23 cellular contexts compared by ENCODE assay signal in the genomic region with DNA sequence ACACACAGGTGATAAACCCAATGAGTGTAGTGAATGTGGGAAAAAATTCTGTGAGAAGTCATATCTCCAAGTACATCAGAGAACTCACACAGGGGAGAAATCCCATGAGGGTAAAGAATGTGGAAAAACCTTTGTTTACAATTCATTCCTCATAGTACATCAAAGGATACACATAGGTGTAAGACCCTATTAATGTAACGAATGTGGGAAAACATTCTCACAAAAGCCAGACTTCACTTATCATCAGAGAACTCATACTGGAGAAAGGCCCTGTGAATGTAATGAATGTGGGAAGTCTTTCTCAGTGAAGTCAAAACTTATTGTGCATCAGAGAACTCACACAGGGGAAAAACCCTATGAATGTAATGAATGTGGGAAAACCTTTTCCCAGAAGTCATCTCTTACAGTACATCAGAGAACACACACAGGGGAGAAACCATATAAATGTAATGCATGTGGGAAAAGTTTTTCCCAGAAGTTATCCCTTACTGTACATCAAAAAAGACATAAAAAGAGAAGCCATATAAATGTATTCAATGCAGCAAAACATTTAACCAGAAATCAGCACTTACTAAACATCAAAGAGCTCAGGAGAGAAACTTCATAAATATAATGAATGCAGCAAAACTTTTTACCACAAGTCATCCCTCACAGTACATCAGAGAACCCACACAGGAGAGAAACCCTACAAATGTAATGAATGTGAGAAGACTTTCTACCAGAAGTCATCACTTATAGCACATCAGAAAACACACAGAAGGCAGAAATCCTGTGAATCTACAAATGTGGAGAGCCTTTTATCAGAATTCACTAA. TPM values are rescaled to one million over a fixed set of nuclear protein-coding genes. Genes with fewer than 3 reads are reported as not detected.
DNase-seq lines count a peak whose midpoint lies in the region; ATAC-seq, FAIRE-seq and TF ChIP-seq lines count a peak whose summit lies in the region.
"Had no signal": no experiment of that assay in that cellular context is flagged by ENCODE, and none has a peak within 500 bp of the region (broad histone marks: within the 10 kb centered on the region; RNA-seq: fewer than 3 reads in every experiment).

No MANE protein-coding gene starts in this region.

- POLR2A ChIA-PET in HCT116 (lab: Charles Lee): no interaction called here
- POLR2A ChIA-PET in K562 (lab: Yijun Ruan, JAX): no interaction called here
- POLR2A ChIA-PET in RWPE1 (lab: Yijun Ruan, JAX; ENCODE audit: low non-redundant PET): no interaction called here

- RAD21 ChIA-PET in HCT116 (lab: Charles Lee; ENCODE audit: low non-redundant PET in 1 of 2, low total read pairs in 2 of 2, uncharacterized antibody in 2 of 2, unreplicated experiment in 2 of 2): no interaction called here

- ATAC-seq in HCT116 (no peak), K562 (no peak)
- ATAC-seq: CD8-positive, alpha-beta T cell; Right ventricle myocardium inferior had no signal

- CTCF ChIA-PET in HCT116 (lab: Charles Lee): no interaction called here
- CTCF ChIA-PET in K562 (lab: Yijun Ruan, JAX; ENCODE audit: low intra/inter-chr PET ratio): no interaction called here
- CTCF ChIA-PET in RWPE1 (lab: Yijun Ruan, JAX): interaction anchor here (0.6 to 0.7 kb wide), 2 partner anchors 12 to 25 kb away, joined by 3 to 5 read pairs; no protein-coding TSS in a partner anchor

- H4K20me1 ChIP-seq in HCT116 (ENCODE audit: insufficient read depth): no peaks in the 10 kb centered on the region
- no peaks in the 10 kb centered on the region for H4K20me1 ChIP-seq in K562 (replicated peaks; ENCODE audit: control insufficient read depth, insufficient read depth, low read length)
- H4K20me1 ChIP-seq in osteoblast (ENCODE audit: insufficient read depth, low read length): no peaks in the 10 kb centered on the region

- no peaks in the 10 kb centered on the region for H3K79me2 ChIP-seq in HCT116 (ENCODE audit: insufficient read depth, low read length)
- H3K79me2 ChIP-seq in K562 (ENCODE audit: control insufficient read depth, insufficient read depth, low read length): no peaks in the 10 kb centered on the region
- no peaks in the 10 kb centered on the region for H3K79me2 ChIP-seq in osteoblast (ENCODE audit: insufficient read depth, low read length)

- H3K9me3 ChIP-seq in HCT116 (ENCODE audit: control insufficient read depth in 1 of 2, insufficient read depth in 1 of 2, low read depth in 1 of 2, low read length in 2 of 2): peaks cover 25 to 26% of the 10 kb centered on the region in 2 experiments; a peak in 3 of 4 replicates
- peaks cover 10% of the 10 kb centered on the region for H3K9me3 ChIP-seq in K562 (replicated peaks; ENCODE audit: control insufficient read depth, insufficient read depth, low read depth, low read length)
- H3K9me3 ChIP-seq in osteoblast (ENCODE audit: low read depth, low read length): peaks cover 14% of the 10 kb centered on the region
- peaks cover 0 to 32% of the 10 kb centered on the region in 2 donors for H3K9me3 ChIP-seq in uterus
- peaks cover 13% of the 10 kb centered on the region for H3K9me3 ChIP-seq in HAP-1

- no peak for TF ChIP-seq EP300 in K562 (IDR thresholded peaks at IDR 0.05; ENCODE audit: low read length)

- TF ChIP-seq POLR2A in HCT116 (IDR thresholded peaks at IDR 0.05; ENCODE audit: borderline replicate concordance, extremely low read depth, insufficient read depth, insufficient read length): no peak
- TF ChIP-seq POLR2A in K562 (conservative IDR thresholded peaks at IDR 0.05): no peak
- no peak for TF ChIP-seq POLR2A in uterus (IDR thresholded peaks at IDR 0.05)

- H3K4me1 ChIP-seq in HCT116 (ENCODE audit: control insufficient read depth in 1 of 2, insufficient read depth in 2 of 2, low read length in 2 of 2) (no peaks in the 10 kb centered on the region), K562 (replicated peaks in 1 of 2; ENCODE audit: control insufficient read depth in 2 of 2, insufficient read depth in 2 of 2, low read length in 2 of 2) (no peaks in the 10 kb centered on the region), osteoblast (ENCODE audit: insufficient read depth, low read length) (no peaks in the 10 kb centered on the region), uterus (no peaks in the 10 kb centered on the region), HAP-1 (no peaks in the 10 kb centered on the region)

- no peak for TF ChIP-seq CTCF in HCT116 (IDR thresholded peaks at IDR 0.05 in 2 of 3, conservative IDR thresholded peaks at IDR 0.05 in 1 of 3; ENCODE audit: borderline replicate concordance in 1 of 3, insufficient read depth in 1 of 3, low read depth in 2 of 3, low read length in 2 of 3)
- no peak for TF ChIP-seq CTCF in K562 (IDR thresholded peaks at IDR 0.05 in 2 of 3, conservative IDR thresholded peaks at IDR 0.05 in 1 of 3; ENCODE audit: insufficient read depth in 2 of 3, low read depth in 1 of 3, low read length in 3 of 3)
- no peak for TF ChIP-seq CTCF in osteoblast (IDR thresholded peaks at IDR 0.05; ENCODE audit: extremely low read depth, low read depth, low read length)
- TF ChIP-seq CTCF in RWPE1 (conservative IDR thresholded peaks at IDR 0.05; ENCODE audit: low read depth): no peak
- TF ChIP-seq CTCF in uterus (IDR thresholded peaks at IDR 0.05): no peak

- intact Hi-C loops in HCT116 (cut with micrococcal nuclease): no loop called here
- intact Hi-C loops in K562 (cut with micrococcal nuclease): loop anchor here (10.0 kb wide), 1 partner anchor 60 kb away; no protein-coding TSS in a partner anchor
- intact Hi-C loops in uterus (cut with DNase I; ENCODE audit: low total_unique reads): no loop called here

- no peak overlapping the region for H3K9ac ChIP-seq in HCT116 (ENCODE audit: low read length)
- H3K9ac ChIP-seq in K562 (ENCODE audit: insufficient read depth in 1 of 2, low read depth in 2 of 2, low read length in 2 of 2): no peak overlapping the region

- H3K9me1 ChIP-seq in K562 (ENCODE audit: control insufficient read depth, insufficient read depth, low read length): no peaks in the 10 kb centered on the region

- H2AFZ ChIP-seq in HCT116 (ENCODE audit: low read depth, low read length, poor library complexity, severe bottlenecking): no peak overlapping the region
- H2AFZ ChIP-seq in K562 (ENCODE audit: low read depth, low read length): no peak overlapping the region
- no peak overlapping the region for H2AFZ ChIP-seq in osteoblast (ENCODE audit: low read length)

- H3K27me3 ChIP-seq in HCT116 (ENCODE audit: insufficient read depth, low read length) (no peaks in the 10 kb centered on the region), K562 (ENCODE audit: control insufficient read depth in 2 of 2, insufficient read depth in 2 of 2, low read length in 2 of 2) (no peaks in the 10 kb centered on the region), osteoblast (ENCODE audit: insufficient read depth, low read length) (no peaks in the 10 kb centered on the region), uterus (no peaks in the 10 kb centered on the region), HAP-1 (ENCODE audit: low read depth) (no peaks in the 10 kb centered on the region)

- in situ Hi-C loops in KBM-7 (cut with MboI; ENCODE audit: low pct_unique_long_range_greater_than_20kb, low sequenced_read_pairs) (no loop called here), K562 (cut with MboI) (no loop called here), HAP-1 (cut with MboI; ENCODE audit: low sequenced_read_pairs) (no loop called here)

- DNase-seq in HCT116 (ENCODE audit: low read depth, low spot score) (no peak), KBM-7 (peak; percentile 7), K562 (ENCODE audit: extremely low read depth in 1 of 4, low spot score in 3 of 4) (no peak), osteoblast (ENCODE audit: insufficient read length, low spot score, missing footprints) (peak; percentile 30), RWPE1 (ENCODE audit: low spot score) (no peak), uterus (no peak), HAP-1 (ENCODE audit: low spot score in 2 of 2) (no peak)
- DNase-seq: AML-193; C1 segment of cervical spinal cord; Calu3; CD8-positive, alpha-beta T cell; DMS79 treated with DMSO at 0.1 percent for 48 hours; HCEC 1CT; MV-4-11; NCI-H1694; NCI-H2081; NCI-H2171 treated with DMSO at 0.1 percent for 48 hours; NCI-H446; NCI-H526 had no signal

- no peak for FAIRE-seq in K562 (lab: Jason Lieb, UNC)
- FAIRE-seq: RCC 7860 had no signal

- H3K4me2 ChIP-seq in HCT116 (ENCODE audit: low read length): no peak overlapping the region
- no peak overlapping the region for H3K4me2 ChIP-seq in K562 (ENCODE audit: insufficient read depth, low read length)
- H3K4me2 ChIP-seq in osteoblast (ENCODE audit: insufficient read depth, low read length): no peak overlapping the region

- H3K9me2 ChIP-seq in HCT116 (ENCODE audit: insufficient read depth): no peaks in the 10 kb centered on the region

- H3K27ac ChIP-seq in HCT116 (ENCODE audit: low read depth, low read length) (no peak overlapping the region), K562 (ENCODE audit: extremely low read depth, low read depth, low read length) (no peak overlapping the region), osteoblast (ENCODE audit: low read depth, low read length) (no peak overlapping the region), RWPE1 (no peak overlapping the region), uterus (no peak overlapping the region)
- H3K27ac ChIP-seq: HL-60 had no signal

- BruUV-seq in HCT116 (replicated peaks; lab: Mats Ljungman, UMichigan): no TSS peak
- no TSS peak for BruUV-seq in K562 (replicated peaks; lab: Mats Ljungman, UMichigan)

- H3K36me3 ChIP-seq in HCT116 (ENCODE audit: control insufficient read depth in 1 of 2, insufficient read depth in 2 of 2, low read length in 2 of 2): no peaks in the 10 kb centered on the region
- no peaks in the 10 kb centered on the region for H3K36me3 ChIP-seq in K562 (ENCODE audit: control insufficient read depth, insufficient read depth, low read length)
- no peaks in the 10 kb centered on the region for H3K36me3 ChIP-seq in osteoblast (ENCODE audit: insufficient read depth, low read length)
- no peaks in the 10 kb centered on the region for H3K36me3 ChIP-seq in uterus
- H3K36me3 ChIP-seq in HAP-1 (replicated peaks): no peaks in the 10 kb centered on the region

- 0% methylated on average over 1 of the region's 1 CpG for WGBS in K562 (ENCODE audit: insufficient coverage, low coverage, missing lambda C conversion rate)

- TF ChIP-seq RAD21 in HCT116 (IDR thresholded peaks at IDR 0.05; ENCODE audit: low read depth): no peak
- no peak for TF ChIP-seq RAD21 in K562 (CRISPR knock-in tag; conservative IDR thresholded peaks at IDR 0.05 in 1 of 2, IDR thresholded peaks at IDR 0.05 in 1 of 2)

- H3K4me3 ChIP-seq in HCT116 (replicated peaks in 1 of 2; ENCODE audit: low read depth in 1 of 2, low read length in 2 of 2): no peak overlapping the region
- H3K4me3 ChIP-seq in K562: no peak overlapping the region
- H3K4me3 ChIP-seq in osteoblast (ENCODE audit: insufficient read depth, low read length): no peak overlapping the region
- H3K4me3 ChIP-seq in uterus: no peak overlapping the region
- no peak overlapping the region for H3K4me3 ChIP-seq in HAP-1

RNA-seq across cellular contexts. Expression of a gene that starts 49.8 kb away (rescaled TPM):
- total RNA-seq in HCT116 (2021; ENCODE audit: unreplicated experiment) (4.4 TPM), K562 (2014; rRNA removed) (15.5 and 18.7 TPM in 2 replicates), K562 (2014; rRNA removed; fragmentation: Illumina TruSeq; extraction: Trizol) (26.7 and 29.2 TPM in 2 replicates), K562 (2015; rRNA removed; fragmentation: Illumina TruSeq; extraction: Trizol) (23.1 and 23.6 TPM in 2 replicates), K562 (2021) (13.4 and 13.7 TPM in 2 replicates), osteoblast (4.7 and 5.0 TPM in 2 replicates), uterus (10 to 100 TPM in 1 of 4 donors, 1 to 10 TPM in 3; 1.8 to 14.4 (median 8.0) TPM)
- 2.0 and 3.6 TPM in 2 replicates for polyA plus RNA-seq in HCT116 (2012)
- 19.7 and 38.2 TPM in 2 replicates for total RNA-seq in K562 (2011; cell fraction: chromatin; rRNA removed; ENCODE audit: low replicate concordance)
- 16.2 and 20.8 TPM in 2 replicates for total RNA-seq in K562 (2011; cell fraction: nucleolus; rRNA removed)
- total RNA-seq in K562 (2011; cell fraction: nucleoplasm; rRNA removed): 18.1 and 21.7 TPM in 2 replicates
- polyA plus RNA-seq in K562 (2011; rRNA removed) (16.3 and 23.4 TPM in 2 replicates), K562 (2014; fragmentation: Illumina TruSeq; extraction: Trizol) (22.0 and 23.6 TPM in 2 replicates), K562 (2014; fragmentation: Nextera tagmentation; extraction: Ambion mirVana) (10 to 100 TPM; 14.2 to 23.6 TPM), K562 (2014; rRNA removed) (17.7 and 18.3 TPM in 2 replicates)
- 8.1 and 8.6 TPM in 2 replicates for polyA plus RNA-seq in K562 (2011; cell fraction: cytosol; rRNA removed)
- 15.0 and 26.8 TPM in 2 replicates for polyA plus RNA-seq in K562 (2011; cell fraction: nucleus; rRNA removed)
- polyA plus RNA-seq in K562 (2012): 6.0 and 10.1 TPM in 2 replicates
- 34.2 and 36.5 TPM in 2 replicates for polyA minus RNA-seq in K562 (2011; rRNA and poly(A)+ RNA removed)
- polyA minus RNA-seq in K562 (2011; cell fraction: cytosol; rRNA and poly(A)+ RNA removed): 7.1 and 10.1 TPM in 2 replicates
- polyA minus RNA-seq in K562 (2011; cell fraction: nucleus; rRNA and poly(A)+ RNA removed): 14.3 and 25.4 TPM in 2 replicates
- total RNA-seq: OCI-LY7 had no signal

Comparison
In these comparisons a context has a peak if more than half of its experiments do, and no peak if none do; other contexts are left out.
1. DNase-seq: peak in KBM-7 (single experiment) and osteoblast (single experiment); none in HCT116 (single experiment), K562 (0 of 4), RWPE1 (single experiment), uterus (0 of 2) and HAP-1 (0 of 2).